ENCODE assay signal across 15 cellular contexts in genomic region chr16:13109171-13109570, GRCh38.
"Had no signal": no experiment of that assay in that cellular context is flagged by ENCODE, and none has a peak within 500 bp of the region (broad histone marks: within the 10 kb centered on the region; RNA-seq: fewer than 3 reads in every experiment).

No MANE protein-coding gene starts in this region.

- H3K4me3 ChIP-seq: cardiac muscle cell, skin epidermis, transverse colon had no signal

- H3K36me3 ChIP-seq: cardiac muscle cell, transverse colon had no signal

- H3K27me3 ChIP-seq: cardiac muscle cell, transverse colon had no signal

- ATAC-seq: activated naive CD8-positive, alpha-beta T cell treated with anti-CD3 and anti-CD28 coated beads, Interleukin-2, amount 50 U/mL, for 24 hours; activated T-helper 17 cell treated with anti-CD3 and anti-CD28 coated beads, Interleukin-2, amount 50 U/mL, for 72 hours; natural killer cell treated with Interleukin-12 subunit alpha and Interleukin-12 subunit beta and Interleukin-15 and Interleukin-18, amount 100 ng/mL, for 72 hours had no signal

- H3K4me1 ChIP-seq: transverse colon had no signal

- DNase-seq: activated CD4-positive, alpha-beta T cell treated with anti-CD3 and anti-CD28 coated beads for 1 hour; activated CD4-positive, alpha-beta T cell treated with anti-CD3 and anti-CD28 coated beads, Interleukin-2, amount 50 U/mL, for 4 hours; activated naive CD4-positive, alpha-beta T cell treated with anti-CD3 and anti-CD28 coated beads for 36 hours; activated naive CD8-positive, alpha-beta T cell treated with anti-CD3 and anti-CD28 coated beads, Interleukin-2, amount 50 U/mL, for 24 hours; activated T-cell treated with anti-CD3 and anti-CD28 coated beads for 4 hours; stimulated activated CD4-positive, alpha-beta T cell treated with anti-CD3 and anti-CD28 coated beads, Interleukin-15, amount 100 ng/mL, for 24 hours; stimulated activated CD4-positive, alpha-beta T cell treated with anti-CD3 and anti-CD28 coated beads, Interleukin-4, amount 100 ng/mL, for 24 hours; stimulated activated CD8-positive, alpha-beta memory T cell treated with anti-CD3 and anti-CD28 coated beads, Interleukin-4, amount 100 ng/mL, for 48 hours; stimulated activated naive CD4-positive, alpha-beta T cell treated with Interleukin-2 at 50 U/mL for 16 hours; substantia nigra; transverse colon had no signal

- H3K27ac ChIP-seq: cardiac muscle cell, skin epidermis, transverse colon had no signal
